ENCODE assay signal across 8 cellular contexts in the genomic region with DNA sequence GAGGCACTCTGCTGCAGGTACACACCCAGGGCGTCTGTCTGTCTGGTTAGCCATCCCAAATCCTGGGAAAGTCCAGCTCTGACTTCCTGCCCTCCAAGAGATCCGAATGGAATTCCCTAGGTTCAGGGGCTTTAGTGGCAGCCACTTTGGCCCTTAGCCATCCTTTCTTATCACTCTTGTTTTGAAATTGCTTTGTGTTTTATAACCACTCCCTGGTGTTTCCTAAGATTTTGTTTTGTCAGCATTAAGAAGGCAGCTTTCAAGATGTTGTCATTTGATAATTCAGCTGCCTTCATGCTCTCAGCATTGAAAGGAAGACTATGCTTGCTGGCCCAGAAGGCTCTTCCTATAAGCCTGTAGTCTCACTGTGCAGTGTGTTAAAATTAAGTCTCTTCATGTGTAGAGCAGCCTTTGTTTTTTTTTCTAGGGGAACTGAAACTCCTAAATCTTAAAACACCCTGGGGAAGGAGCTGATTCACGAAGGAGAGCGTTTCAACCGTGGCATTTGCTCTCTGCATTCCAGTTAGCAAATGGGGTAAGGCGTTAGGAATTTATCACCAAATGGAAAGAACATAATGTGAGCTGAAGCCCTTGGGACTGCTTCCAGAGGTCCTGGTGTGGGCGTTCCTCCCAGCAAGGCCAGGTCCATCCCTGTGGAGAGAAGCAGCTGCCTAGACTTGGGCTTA. TPM values are rescaled to one million over a fixed set of nuclear protein-coding genes. Genes with fewer than 3 reads are reported as not detected.
DNase-seq lines count a peak whose midpoint lies in the region; ATAC-seq, FAIRE-seq and TF ChIP-seq lines count a peak whose summit lies in the region.

No MANE protein-coding gene starts in this region.

- ATAC-seq in pancreas (peak in 3 of 4 donors; percentile 44 to 75 (median 48)), HG03196 (IDR thresholded peaks at IDR 0.05; ENCODE audit: unreplicated experiment) (no peak)

- H3K4me3 ChIP-seq in pancreas, result no peak overlapping the region

- H3K27me3 ChIP-seq in pancreas, result no peaks in the 10 kb centered on the region

- DNase-seq in GM10266 (ENCODE audit: extremely low spot score), result peak; percentile 35
- peak; percentile 63 for DNase-seq in RCC 7860 (ENCODE audit: low spot score)
- DNase-seq in fibroblast of gingiva (ENCODE audit: low read depth), result peak; percentile 95
- DNase-seq in pancreas, result no peak
- DNase-seq in NCI-H2081 treated with DMSO at 0.1 percent for 48 hours (lab: John Stamatoyannopoulos, UW), result no peak
- DNase-seq in midbrain (lab: John Stamatoyannopoulos, UW), result no peak
- no peak for DNase-seq in NCI-H345 (lab: John Stamatoyannopoulos, UW)

- no peaks in the 10 kb centered on the region for H3K9me3 ChIP-seq in pancreas

- intact Hi-C loops in pancreas (cut with DNase I), result no loop called here

- H3K27ac ChIP-seq in pancreas, result peak overlapping the region in 1 of 4 donors; percentile 33

- WGBS in pancreas, 2 donors, result 47 to 64% methylated on average over 7 of the region's 7 CpGs

- no peak for FAIRE-seq in RCC 7860 (lab: Jason Lieb, UNC)
- FAIRE-seq in pancreas (lab: Jason Lieb, UNC), result no peak

- no peak for TF ChIP-seq CTCF in GM10266 (IDR thresholded peaks at IDR 0.05; ENCODE audit: control insufficient read depth, insufficient read depth, low read depth, missing control alignments)
- TF ChIP-seq CTCF in pancreas (IDR thresholded peaks at IDR 0.05), result no peak

- H3K36me3 ChIP-seq in pancreas, result peaks cover 0 to 23% (median 0%) of the 10 kb centered on the region in 3 donors

- H3K4me1 ChIP-seq in pancreas, result no peaks in the 10 kb centered on the region

RNA-seq across cellular contexts. Expression of a gene that starts 14.2 kb away (rescaled TPM):
- total RNA-seq in pancreas, result 10 to 100 TPM in 1 of 6 donors, 1 to 10 TPM in 5; 1.3 to 10.6 (median 5.5) TPM
- polyA plus RNA-seq in pancreas, result 10 to 100 TPM; 12.8 to 31.9 TPM

RNA-seq across cellular contexts. Expression of a gene that starts 35.9 kb away (rescaled TPM):
- total RNA-seq in pancreas, result 10 to 100 TPM in 5 of 6 donors, 1 to 10 TPM in 1; 9.2 to 18.0 (median 13.0) TPM
- 10 to 100 TPM; 18.8 to 21.8 TPM for polyA plus RNA-seq in pancreas

RNA-seq across cellular contexts. Expression of a gene that starts 35.9 kb away (rescaled TPM):
- 10 to 100 TPM; 16.1 to 28.3 (median 20.8) TPM for total RNA-seq in pancreas
- polyA plus RNA-seq in pancreas, result 10 to 100 TPM; 11.4 to 15.9 TPM

Comparison
In these comparisons a context has a peak if more than half of its experiments do, and no peak if none do; other contexts are left out.
1. DNase-seq: peak in GM10266 (single experiment), RCC 7860 (single experiment) and fibroblast of gingiva (single experiment); none in pancreas (0 of 6), NCI-H2081 treated with DMSO at 0.1 percent for 48 hours (single experiment), midbrain (single experiment) and NCI-H345 (single experiment).